ENCODE assay signal across 17 cellular contexts in genomic region chr7:86991093-86991769, GRCh38.
DNase-seq lines count a peak whose midpoint lies in the region; ATAC-seq and TF ChIP-seq lines count a peak whose summit lies in the region.
"Had no signal": no experiment of that assay in that cellular context is flagged by ENCODE, and none has a peak within 500 bp of the region (broad histone marks: within the 10 kb centered on the region; RNA-seq: fewer than 3 reads in every experiment).

No MANE protein-coding gene starts in this region.

- H3K4me1 ChIP-seq in body of pancreas (peaks cover 5% of the 10 kb centered on the region), PC-9 (replicated peaks; ENCODE audit: insufficient read depth) (no peaks in the 10 kb centered on the region)
- H3K4me1 ChIP-seq: testis had no signal

- DNase-seq in body of pancreas (no peak), NCI-H510A treated with DMSO at 0.1 percent for 48 hours (lab: John Stamatoyannopoulos, UW) (no peak), SW 1271 (lab: John Stamatoyannopoulos, UW) (no peak), PC-9 (no peak), sciatic nerve (ENCODE audit: low spot score) (no peak)
- DNase-seq: activated gamma-delta T cell treated with Interleukin-2 at 50 U/mL for 16 hours, HCEC 1CT, Karpas-422, NCI-H1694, NCI-H524, retina, testis, WERI-Rb-1 had no signal

- TF ChIP-seq CTCF in body of pancreas (IDR thresholded peaks at IDR 0.05) (no peak), PC-9 (conservative IDR thresholded peaks at IDR 0.05) (no peak)

- H3K9me3 ChIP-seq in body of pancreas (no peaks in the 10 kb centered on the region), PC-9 (ENCODE audit: insufficient read depth, low read depth) (no peaks in the 10 kb centered on the region)
- H3K9me3 ChIP-seq: testis had no signal

- BruUV-seq in PC-9 (replicated peaks; lab: Mats Ljungman, UMichigan), result no TSS peak

- peak overlapping the region in 3 of 4 donors; percentile 26 to 48 (median 37) for H3K27ac ChIP-seq in body of pancreas
- no peak overlapping the region for H3K27ac ChIP-seq in PC-9
- H3K27ac ChIP-seq: testis, WERI-Rb-1 had no signal

- H3K27me3 ChIP-seq in body of pancreas, result no peaks in the 10 kb centered on the region
- no peaks in the 10 kb centered on the region for H3K27me3 ChIP-seq in PC-9 (ENCODE audit: insufficient read depth, low read depth)
- H3K27me3 ChIP-seq: testis had no signal

- H3K4me2 ChIP-seq in PC-9, result no peak overlapping the region

- H3K9me2 ChIP-seq in PC-9 (ENCODE audit: insufficient read depth), result no peaks in the 10 kb centered on the region

- no peaks in the 10 kb centered on the region for H3F3A ChIP-seq in PC-9 (ENCODE audit: insufficient read depth, low read depth)

- CTCF ChIA-PET in PC-9 (lab: Charles Lee), result no interaction called here

- H4K20me1 ChIP-seq in PC-9 (ENCODE audit: insufficient read depth), result no peaks in the 10 kb centered on the region

- no peaks in the 10 kb centered on the region for H3K79me2 ChIP-seq in PC-9 (ENCODE audit: low read depth)

- no peak for TF ChIP-seq POLR2A in body of pancreas (IDR thresholded peaks at IDR 0.05)

- ATAC-seq in GM18870 (IDR thresholded peaks at IDR 0.05; ENCODE audit: unreplicated experiment) (peak; percentile 88), GM21447 (IDR thresholded peaks at IDR 0.05; ENCODE audit: unreplicated experiment) (peak; percentile 89), HG03064 (IDR thresholded peaks at IDR 0.05; ENCODE audit: low read depth, unreplicated experiment) (peak; percentile 77), body of pancreas (peak; percentile 21), sciatic nerve (no peak)
- ATAC-seq: natural killer cell treated with Interleukin-12 subunit alpha and Interleukin-12 subunit beta and Interleukin-15 and Interleukin-18, amount 100 ng/mL, for 72 hours had no signal

- H3K36me3 ChIP-seq in body of pancreas (replicated peaks in 1 of 2; ENCODE audit: insufficient read depth in 1 of 2, low read depth in 2 of 2) (no peaks in the 10 kb centered on the region), PC-9 (ENCODE audit: low read depth) (no peaks in the 10 kb centered on the region)
- H3K36me3 ChIP-seq: WERI-Rb-1 had no signal

- intact Hi-C loops in body of pancreas (cut with DNase I), result no loop called here
- intact Hi-C loops in PC-9 (cut with micrococcal nuclease; ENCODE audit: unreplicated experiment), result no loop called here
- intact Hi-C loops in sciatic nerve (cut with DNase I), result no loop called here

- POLR2A ChIA-PET in PC-9 (lab: Charles Lee; ENCODE audit: unreplicated experiment), result no interaction called here

- no peak overlapping the region for H3K4me3 ChIP-seq in body of pancreas
- H3K4me3 ChIP-seq in PC-9, result no peak overlapping the region
- H3K4me3 ChIP-seq: testis had no signal

- H2AFZ ChIP-seq in PC-9, result no peak overlapping the region
